In the genomic region with DNA sequence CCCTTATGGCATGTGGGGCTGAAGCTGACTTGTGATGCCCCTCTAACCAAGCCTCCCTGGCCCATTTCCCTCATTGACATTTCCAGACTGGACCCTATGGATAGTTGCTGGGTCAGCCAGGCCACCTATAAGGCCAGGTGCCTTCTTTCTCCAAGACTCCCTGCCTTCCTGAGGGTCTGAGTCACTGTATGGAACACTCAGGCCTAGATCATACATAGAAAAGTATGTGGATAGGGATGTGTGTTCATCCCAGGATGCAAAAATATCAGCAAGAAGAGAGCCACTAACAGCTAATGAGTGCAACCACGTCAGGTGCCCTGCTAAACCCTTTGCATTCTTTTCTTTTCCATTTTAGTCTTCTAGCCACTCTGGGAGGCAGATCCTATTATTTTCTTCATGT, we compare ENCODE assay signal across 33 cellular contexts.
"Had no signal": no experiment of that assay in that cellular context is flagged by ENCODE, and none has a peak within 500 bp of the region (broad histone marks: within the 10 kb centered on the region; RNA-seq: fewer than 3 reads in every experiment).

No MANE protein-coding gene starts in this region.

- DNase-seq: activated CD4-positive, alpha-beta memory T cell treated with anti-CD3 and anti-CD28 coated beads, Interleukin-2, amount 10 ng/mL, durations not matched to agents 7 days and 5 days; activated CD4-positive, alpha-beta T cell treated with anti-CD3 and anti-CD28 coated beads for 36 hours; activated CD4-positive, alpha-beta T cell treated with anti-CD3 and anti-CD28 coated beads, Interleukin-2, amount 10 ng/mL, durations not matched to agents 7 days and 5 days; activated CD4-positive, alpha-beta T cell treated with anti-CD3 and anti-CD28 coated beads, Interleukin-2, amount 50 U/mL, for 4 hours; activated CD4-positive, CD25-positive, alpha-beta regulatory T cell; activated CD4-positive, CD25-positive, alpha-beta regulatory T cell treated with anti-CD3 and anti-CD28 coated beads, Interleukin-2, amount 50 U/mL, for 72 hours; activated CD8-positive, alpha-beta memory T cell treated with anti-CD3 and anti-CD28 coated beads, Interleukin-2, amount 50 U/mL, for 48 hours; activated gamma-delta T cell; activated naive CD4-positive, alpha-beta T cell; activated naive CD4-positive, alpha-beta T cell treated with anti-CD3 and anti-CD28 coated beads, Interleukin-2, amount 10 ng/mL, durations not matched to agents 7 days and 5 days; activated naive CD8-positive, alpha-beta T cell treated with anti-CD3 and anti-CD28 coated beads, Interleukin-2, amount 10 ng/mL, durations not matched to agents 7 days and 5 days; activated T-cell treated with anti-CD3 and anti-CD28 coated beads for 4 hours; activated T-cell treated with anti-CD3 and anti-CD28 coated beads, Interleukin-2, amount 50 U/mL, for 24 hours; activated T-cell treated with anti-CD3 and anti-CD28 coated beads, Interleukin-2, amount 50 U/mL, for 72 hours; dorsolateral prefrontal cortex; effector memory CD4-positive, alpha-beta T cell; endodermal cell; erythroblast; foreskin melanocyte; heart right ventricle; T-helper 17 cell; T1000 had no signal

- H3K4me3 Mint-ChIP-seq: activated CD4-positive, alpha-beta memory T cell treated with anti-CD3 and anti-CD28 coated beads, Interleukin-2, amount 10 ng/mL, durations not matched to agents 7 days and 5 days; activated CD4-positive, alpha-beta T cell treated with anti-CD3 and anti-CD28 coated beads for 36 hours; activated CD4-positive, alpha-beta T cell treated with anti-CD3 and anti-CD28 coated beads, Interleukin-2, amount 10 ng/mL, durations not matched to agents 7 days and 5 days; activated naive CD4-positive, alpha-beta T cell treated with anti-CD3 and anti-CD28 coated beads, Interleukin-2, amount 10 ng/mL, durations not matched to agents 7 days and 5 days; activated naive CD8-positive, alpha-beta T cell treated with anti-CD3 and anti-CD28 coated beads, Interleukin-2, amount 10 ng/mL, durations not matched to agents 7 days and 5 days; activated T-cell treated with anti-CD3 and anti-CD28 coated beads, Interleukin-2, amount 50 U/mL, for 24 hours; activated T-cell treated with anti-CD3 and anti-CD28 coated beads, Interleukin-2, amount 50 U/mL, for 72 hours; brain; central memory CD8-positive, alpha-beta T cell; dendritic cell treated with granulocyte-macrophage colony-stimulating factor and Interleukin-4, amounts not matched to agents 40 ng/mL and 50 ng/mL, for 4 days; endodermal cell; T-helper 17 cell; T-helper 2 cell treated with Interferon-gamma antibody and Interleukin-4, amounts not matched to agents 5 μg/mL and 100 μg/mL, for 36 hours had no signal

- H3K9me3 Mint-ChIP-seq: activated CD4-positive, alpha-beta T cell treated with anti-CD3 and anti-CD28 coated beads, Interleukin-2, amount 10 ng/mL, durations not matched to agents 7 days and 5 days; activated naive CD4-positive, alpha-beta T cell treated with anti-CD3 and anti-CD28 coated beads, Interleukin-2, amount 10 ng/mL, durations not matched to agents 7 days and 5 days; activated naive CD4-positive, alpha-beta T cell treated with anti-CD3 and anti-CD28 coated beads, Interleukin-2, amount 50 U/mL, for 72 hours; activated naive CD8-positive, alpha-beta T cell treated with anti-CD3 and anti-CD28 coated beads, Interleukin-2, amount 10 ng/mL, durations not matched to agents 7 days and 5 days; activated T-cell treated with anti-CD3 and anti-CD28 coated beads, Interleukin-2, amount 50 U/mL, for 24 hours; activated T-cell treated with anti-CD3 and anti-CD28 coated beads, Interleukin-2, amount 50 U/mL, for 72 hours; brain; dendritic cell treated with granulocyte-macrophage colony-stimulating factor and Interleukin-4, amounts not matched to agents 40 ng/mL and 50 ng/mL, for 4 days; endodermal cell; T-helper 2 cell treated with Interferon-gamma antibody and Interleukin-4, amounts not matched to agents 5 μg/mL and 100 μg/mL, for 36 hours had no signal

- H3K27ac Mint-ChIP-seq: activated CD4-positive, alpha-beta memory T cell treated with anti-CD3 and anti-CD28 coated beads, Interleukin-2, amount 10 ng/mL, durations not matched to agents 7 days and 5 days; activated CD4-positive, alpha-beta T cell treated with anti-CD3 and anti-CD28 coated beads for 36 hours; activated naive CD4-positive, alpha-beta T cell treated with anti-CD3 and anti-CD28 coated beads, Interleukin-2, amount 10 ng/mL, durations not matched to agents 7 days and 5 days; activated naive CD4-positive, alpha-beta T cell treated with anti-CD3 and anti-CD28 coated beads, Interleukin-2, amount 50 U/mL, for 72 hours; activated naive CD8-positive, alpha-beta T cell treated with anti-CD3 and anti-CD28 coated beads, Interleukin-2, amount 10 ng/mL, durations not matched to agents 7 days and 5 days; activated T-cell treated with anti-CD3 and anti-CD28 coated beads, Interleukin-2, amount 50 U/mL, for 24 hours; activated T-cell treated with anti-CD3 and anti-CD28 coated beads, Interleukin-2, amount 50 U/mL, for 72 hours; brain; dendritic cell treated with granulocyte-macrophage colony-stimulating factor and Interleukin-4, amounts not matched to agents 40 ng/mL and 50 ng/mL, for 4 days; endodermal cell; T-helper 17 cell; T-helper 2 cell treated with Interferon-gamma antibody and Interleukin-4, amounts not matched to agents 5 μg/mL and 100 μg/mL, for 36 hours had no signal

- H3K79me2 ChIP-seq: hepatocyte had no signal

- H3K27me3 ChIP-seq: ascending aorta, breast epithelium, dorsolateral prefrontal cortex, esophagus muscularis mucosa, gastroesophageal sphincter, hepatocyte had no signal

- H2AFZ ChIP-seq: hepatocyte had no signal

- H3K4me2 ChIP-seq: hepatocyte had no signal

- H3K4me1 Mint-ChIP-seq: activated CD4-positive, alpha-beta memory T cell treated with anti-CD3 and anti-CD28 coated beads, Interleukin-2, amount 10 ng/mL, durations not matched to agents 7 days and 5 days; central memory CD8-positive, alpha-beta T cell; T-helper 17 cell had no signal

- H3K4me1 ChIP-seq: ascending aorta, breast epithelium, esophagus muscularis mucosa, gastroesophageal sphincter, heart right ventricle had no signal

- H3K4me3 ChIP-seq: ascending aorta, breast epithelium, coronary artery, dorsolateral prefrontal cortex, esophagus muscularis mucosa, gastroesophageal sphincter, heart right ventricle, hepatocyte had no signal

- H3K9me3 ChIP-seq: ascending aorta, breast epithelium, esophagus muscularis mucosa, gastroesophageal sphincter, heart right ventricle had no signal

- ATAC-seq: activated CD4-positive, alpha-beta T cell treated with anti-CD3 and anti-CD28 coated beads for 36 hours; activated naive CD4-positive, alpha-beta T cell treated with anti-CD3 and anti-CD28 coated beads, Interleukin-2, amount 50 U/mL, for 72 hours; activated T-cell treated with anti-CD3 and anti-CD28 coated beads, Interleukin-2, amount 50 U/mL, for 72 hours; gastroesophageal sphincter; heart right ventricle; T-helper 17 cell had no signal

- H3K27ac ChIP-seq: ascending aorta, breast epithelium, coronary artery, dorsolateral prefrontal cortex, esophagus muscularis mucosa, gastroesophageal sphincter, heart right ventricle, hepatocyte had no signal

- H3K36me3 ChIP-seq: ascending aorta, breast epithelium, esophagus muscularis mucosa, gastroesophageal sphincter, heart right ventricle had no signal

- H3K36me3 Mint-ChIP-seq: activated naive CD4-positive, alpha-beta T cell treated with anti-CD3 and anti-CD28 coated beads, Interleukin-2, amount 10 ng/mL, durations not matched to agents 7 days and 5 days; activated naive CD4-positive, alpha-beta T cell treated with anti-CD3 and anti-CD28 coated beads, Interleukin-2, amount 50 U/mL, for 72 hours; activated naive CD8-positive, alpha-beta T cell treated with anti-CD3 and anti-CD28 coated beads, Interleukin-2, amount 10 ng/mL, durations not matched to agents 7 days and 5 days; brain had no signal

- H3K27me3 Mint-ChIP-seq: activated CD4-positive, alpha-beta memory T cell treated with anti-CD3 and anti-CD28 coated beads, Interleukin-2, amount 10 ng/mL, durations not matched to agents 7 days and 5 days; activated CD4-positive, alpha-beta T cell treated with anti-CD3 and anti-CD28 coated beads for 36 hours; activated CD4-positive, alpha-beta T cell treated with anti-CD3 and anti-CD28 coated beads, Interleukin-2, amount 10 ng/mL, durations not matched to agents 7 days and 5 days; activated naive CD4-positive, alpha-beta T cell treated with anti-CD3 and anti-CD28 coated beads, Interleukin-2, amount 10 ng/mL, durations not matched to agents 7 days and 5 days; activated naive CD8-positive, alpha-beta T cell treated with anti-CD3 and anti-CD28 coated beads, Interleukin-2, amount 10 ng/mL, durations not matched to agents 7 days and 5 days; activated T-cell treated with anti-CD3 and anti-CD28 coated beads, Interleukin-2, amount 50 U/mL, for 24 hours; central memory CD8-positive, alpha-beta T cell; T-helper 17 cell had no signal
